16 cellular contexts compared by ENCODE assay signal in genomic region chr20:36812601-36813000, GRCh38.
"Had no signal": no experiment of that assay in that cellular context is flagged by ENCODE, and none has a peak within 500 bp of the region (broad histone marks: within the 10 kb centered on the region; RNA-seq: fewer than 3 reads in every experiment).

No MANE protein-coding gene starts in this region.

- H3K36me3 ChIP-seq: neutrophil had no signal

- H3K27me3 ChIP-seq: esophagus muscularis mucosa, gastrocnemius medialis, neutrophil had no signal

- DNase-seq: activated CD4-positive, alpha-beta memory T cell treated with anti-CD3 and anti-CD28 coated beads for 36 hours; activated CD4-positive, alpha-beta T cell treated with anti-CD3 and anti-CD28 coated beads for 4 hours; activated CD4-positive, CD25-positive, alpha-beta regulatory T cell; activated effector memory CD4-positive, alpha-beta T cell treated with anti-CD3 and anti-CD28 coated beads, Interleukin-2, amount 50 U/mL, for 16 hours; activated naive CD4-positive, alpha-beta T cell treated with anti-CD3 and anti-CD28 coated beads, Interleukin-2, amount 10 ng/mL, durations not matched to agents 7 days and 5 days; activated T-cell treated with anti-CD3 and anti-CD28 coated beads, Interleukin-2, amount 50 U/mL, for 72 hours; amygdala; effector memory CD4-positive, alpha-beta T cell; gastrocnemius medialis; hypothalamus; small intestine; stimulated activated CD4-positive, alpha-beta T cell treated with anti-CD3 and anti-CD28 coated beads, Interleukin-2, amount 100 ng/mL, for 24 hours had no signal

- H3K4me1 ChIP-seq: gastrocnemius medialis, parathyroid adenoma had no signal

- H3K9me3 ChIP-seq: esophagus muscularis mucosa, gastrocnemius medialis, neutrophil, thoracic aorta had no signal

- H3K4me3 ChIP-seq: esophagus muscularis mucosa, gastrocnemius medialis, thoracic aorta had no signal

- H3K27ac ChIP-seq: gastrocnemius medialis, neutrophil, parathyroid adenoma, thoracic aorta had no signal
